ENCODE assay signal across 22 cellular contexts in genomic region chr12:131463165-131463564, GRCh38.
DNase-seq lines count a peak whose midpoint lies in the region; TF ChIP-seq lines count a peak whose summit lies in the region.
"Had no signal": no experiment of that assay in that cellular context is flagged by ENCODE, and none has a peak within 500 bp of the region (broad histone marks: within the 10 kb centered on the region; RNA-seq: fewer than 3 reads in every experiment).

No MANE protein-coding gene starts in this region.

- H3K4me2 ChIP-seq in H9 (ENCODE audit: insufficient read depth, insufficient read length, low read length) = no peak overlapping the region
- H3K4me2 ChIP-seq: A549; BLaER1 treated with 17β-estradiol and CSF1 and Interleukin-3, amounts not matched to agents 10 nM and 100 nM had no signal

- no peaks in the 10 kb centered on the region for H3K79me2 ChIP-seq in H9 (ENCODE audit: insufficient read depth, low read length)

- no peak overlapping the region for H3T11ph ChIP-seq in H9 (ENCODE audit: low read length)

- H2BK15ac ChIP-seq in H9 (ENCODE audit: low read depth, low read length) = no peak overlapping the region

- no peak overlapping the region for H3K27ac Mint-ChIP-seq in H9
- no peak overlapping the region for H3K27ac Mint-ChIP-seq in glutamatergic neuron (ENCODE audit: unreplicated experiment)
- no peak overlapping the region for H3K27ac Mint-ChIP-seq in T-helper 2 cell treated with Interferon-gamma antibody and Interleukin-4, amounts not matched to agents 5 μg/mL and 100 μg/mL, for 36 hours
- H3K27ac Mint-ChIP-seq: B cell; CD4-positive, alpha-beta T cell; CD8-positive, alpha-beta T cell had no signal

- H4K5ac ChIP-seq in H9 (ENCODE audit: insufficient read length, low read depth, low read length) = no peak overlapping the region

- no peak overlapping the region for H3K14ac ChIP-seq in H9 (ENCODE audit: insufficient read depth, low read length)

- H3K27me3 Mint-ChIP-seq in H9 (ENCODE audit: low read depth) (peaks cover 11% of the 10 kb centered on the region), glutamatergic neuron (ENCODE audit: unreplicated experiment) (peaks cover 3% of the 10 kb centered on the region)
- no peaks in the 10 kb centered on the region for H3K27me3 Mint-ChIP-seq in T-helper 2 cell treated with Interferon-gamma antibody and Interleukin-4, amounts not matched to agents 5 μg/mL and 100 μg/mL, for 36 hours (ENCODE audit: low read depth)

- no peaks in the 10 kb centered on the region for H3K23me2 ChIP-seq in H9 (ENCODE audit: insufficient read length, low read depth, low read length, poor library complexity, severe bottlenecking)

- no peak overlapping the region for H3K18ac ChIP-seq in H9 (ENCODE audit: insufficient read length, low read depth, low read length)

- no CpG with 5 or more reads among the region's 4 CpGs for WGBS in H9 (ENCODE audit: extremely low coverage, insufficient read length, low lambda C conversion rate)

- no peak overlapping the region for H3K4ac ChIP-seq in H9 (ENCODE audit: low read depth, low read length)

- no peak overlapping the region for H3K9ac ChIP-seq in H9 (ENCODE audit: extremely low read depth, insufficient read length, low read length)
- H3K9ac ChIP-seq: BLaER1 treated with 17β-estradiol and CSF1 and Interleukin-3, amounts not matched to agents 10 nM and 100 nM had no signal

- no peaks in the 10 kb centered on the region for H3K79me1 ChIP-seq in H9 (ENCODE audit: insufficient read depth, low read depth, low read length, poor library complexity, severe bottlenecking)

- H3K56ac ChIP-seq in H9 (ENCODE audit: insufficient read length, low read depth, low read length) = no peak overlapping the region

- H2AFZ ChIP-seq in H9 (ENCODE audit: low read length) = no peak overlapping the region

- TF ChIP-seq CTCF in H9 (conservative IDR thresholded peaks at IDR 0.05) (no peak), glutamatergic neuron (IDR thresholded peaks at IDR 0.05; ENCODE audit: partially characterized antibody, unreplicated experiment) (no peak)

- H3K4me1 ChIP-seq in H9 (ENCODE audit: insufficient read depth, low read length) = no peaks in the 10 kb centered on the region
- H3K4me1 ChIP-seq: A549; BLaER1 treated with 17β-estradiol and CSF1 and Interleukin-3, amounts not matched to agents 10 nM and 100 nM; Caco-2 had no signal

- no peaks in the 10 kb centered on the region for H3K9me3 ChIP-seq in H9 (ENCODE audit: control insufficient read depth, low read depth, low read length)
- H3K9me3 ChIP-seq: Caco-2 had no signal

- H4K91ac ChIP-seq in H9 (ENCODE audit: insufficient read length, low read depth, low read length) = no peak overlapping the region

- H3K36me3 Mint-ChIP-seq in H9 (ENCODE audit: insufficient read depth in 1 of 3, low read depth in 3 of 3) (peaks cover 0 to 1% (median 0%) of the 10 kb centered on the region in 3 experiments; a peak in 1 of 7 replicates), glutamatergic neuron (ENCODE audit: unreplicated experiment) (no peaks in the 10 kb centered on the region)
- no peaks in the 10 kb centered on the region for H3K36me3 Mint-ChIP-seq in T-helper 2 cell treated with Interferon-gamma antibody and Interleukin-4, amounts not matched to agents 5 μg/mL and 100 μg/mL, for 36 hours (ENCODE audit: low read depth)
- H3K36me3 Mint-ChIP-seq: CD8-positive, alpha-beta T cell had no signal

- peak; percentile 24 for DNase-seq in DMS79 treated with DMSO at 0.1 percent for 48 hours (lab: John Stamatoyannopoulos, UW)
- no peak for DNase-seq in DMS79 (lab: John Stamatoyannopoulos, UW)
- DNase-seq in H9 = peak; percentile 4
- peak; percentile 14 for DNase-seq in NCI-H2227 (lab: John Stamatoyannopoulos, UW; ENCODE audit: unreplicated experiment)
- DNase-seq in ecto neural progenitor cell (ENCODE audit: low spot score) = peak; percentile 20
- no peak for DNase-seq in glutamatergic neuron
- DNase-seq in T-helper 2 cell treated with Interferon-gamma antibody and Interleukin-4, amounts not matched to agents 5 μg/mL and 100 μg/mL, for 36 hours (ENCODE audit: low spot score) = no peak
- no peak for DNase-seq in DMS153 (lab: John Stamatoyannopoulos, UW)
- DNase-seq: AML-193; Caco-2; Calu3; CD4-positive, alpha-beta T cell; CD8-positive, alpha-beta T cell; DMS53; DND-41; EL; GDM1 had no signal

- H3K23ac ChIP-seq in H9 (ENCODE audit: insufficient read length, low read depth, low read length) = no peak overlapping the region

- H3K27me3 ChIP-seq in H9 (ENCODE audit: insufficient read depth, low read length) = no peaks in the 10 kb centered on the region
- H3K27me3 ChIP-seq: BLaER1 treated with 17β-estradiol and CSF1 and Interleukin-3, amounts not matched to agents 10 nM and 100 nM had no signal

- H4K8ac ChIP-seq in H9 (replicated peaks; ENCODE audit: insufficient read length, low read depth, low read length) = no peak overlapping the region

- H2BK5ac ChIP-seq in H9 (ENCODE audit: insufficient read length, low read length) = no peak overlapping the region

- no peaks in the 10 kb centered on the region for H3K4me1 Mint-ChIP-seq in H9
- H3K4me1 Mint-ChIP-seq in glutamatergic neuron (ENCODE audit: low read depth, unreplicated experiment) = no peaks in the 10 kb centered on the region
- H3K4me1 Mint-ChIP-seq in T-helper 2 cell treated with Interferon-gamma antibody and Interleukin-4, amounts not matched to agents 5 μg/mL and 100 μg/mL, for 36 hours (ENCODE audit: low read depth) = no peaks in the 10 kb centered on the region
- H3K4me1 Mint-ChIP-seq: B cell had no signal

- H2BK12ac ChIP-seq in H9 (ENCODE audit: insufficient read length, low read depth, low read length) = no peak overlapping the region

- H3K9me3 Mint-ChIP-seq in H9 (no peaks in the 10 kb centered on the region; a peak in 2 of 5 replicates), glutamatergic neuron (ENCODE audit: unreplicated experiment) (peaks cover 1% of the 10 kb centered on the region)
- no peaks in the 10 kb centered on the region for H3K9me3 Mint-ChIP-seq in T-helper 2 cell treated with Interferon-gamma antibody and Interleukin-4, amounts not matched to agents 5 μg/mL and 100 μg/mL, for 36 hours
- H3K9me3 Mint-ChIP-seq: CD8-positive, alpha-beta T cell had no signal

- H3K27ac ChIP-seq in H9 (ENCODE audit: insufficient read length, low read depth, low read length) = no peak overlapping the region
- H3K27ac ChIP-seq: 22Rv1; A549; BLaER1 treated with 17β-estradiol and CSF1 and Interleukin-3, amounts not matched to agents 10 nM and 100 nM; C4-2B had no signal

- no peak overlapping the region for H2BK120ac ChIP-seq in H9 (ENCODE audit: low read depth, low read length, poor library complexity, severe bottlenecking)

- H2AK5ac ChIP-seq in H9 (ENCODE audit: insufficient read length, low read length) = no peak overlapping the region

- H2BK20ac ChIP-seq in H9 (ENCODE audit: low read depth, low read length, poor library complexity, severe bottlenecking) = no peak overlapping the region

- H3K4me3 Mint-ChIP-seq in H9 (no peak overlapping the region), glutamatergic neuron (ENCODE audit: unreplicated experiment) (no peak overlapping the region)
- H3K4me3 Mint-ChIP-seq in T-helper 2 cell treated with Interferon-gamma antibody and Interleukin-4, amounts not matched to agents 5 μg/mL and 100 μg/mL, for 36 hours = no peak overlapping the region
- H3K4me3 Mint-ChIP-seq: B cell; CD4-positive, alpha-beta T cell; CD8-positive, alpha-beta T cell had no signal

- H4K20me1 ChIP-seq in H9 (ENCODE audit: control insufficient read depth, insufficient read depth, insufficient read length) = no peaks in the 10 kb centered on the region
- H4K20me1 ChIP-seq: BLaER1 treated with 17β-estradiol and CSF1 and Interleukin-3, amounts not matched to agents 10 nM and 100 nM had no signal

Comparison
In these comparisons a context has a peak if more than half of its experiments do, and no peak if none do; other contexts are left out.
1. DNase-seq: peak in DMS79 treated with DMSO at 0.1 percent for 48 hours (single experiment), H9 (single experiment), NCI-H2227 (single experiment) and ecto neural progenitor cell (single experiment); none in DMS79 (single experiment), glutamatergic neuron (single experiment), T-helper 2 cell treated with Interferon-gamma antibody and Interleukin-4, amounts not matched to agents 5 μg/mL and 100 μg/mL, for 36 hours (single experiment) and DMS153 (single experiment).